20 cellular contexts compared by ENCODE assay signal in genomic region chr6:57822896-57823358, GRCh38.
DNase-seq lines count a peak whose midpoint lies in the region; ATAC-seq and TF ChIP-seq lines count a peak whose summit lies in the region.
"Had no signal": no experiment of that assay in that cellular context is flagged by ENCODE, and none has a peak within 500 bp of the region (broad histone marks: within the 10 kb centered on the region; RNA-seq: fewer than 3 reads in every experiment).

No MANE protein-coding gene starts in this region.

- peak; percentile 5 for DNase-seq in HPDE6-E6E7 (ENCODE audit: extremely low spot score)
- peak; percentile 28 for DNase-seq in astrocyte of the hippocampus (ENCODE audit: low read depth, low spot score)
- DNase-seq in fibroblast of the conjunctiva (ENCODE audit: low read depth), result peak; percentile 65
- DNase-seq in retinal pigment epithelial cell (ENCODE audit: low read depth), result no peak
- no peak for DNase-seq in left ventricle myocardium superior
- no peak for DNase-seq in progenitor cell of endocrine pancreas (ENCODE audit: low spot score, unreplicated experiment)
- DNase-seq in NCI-H82 treated with DMSO at 0.1 percent for 48 hours (lab: John Stamatoyannopoulos, UW; ENCODE audit: unreplicated experiment), result no peak
- no peak for DNase-seq in hypothalamus (lab: John Stamatoyannopoulos, UW)
- DNase-seq: activated CD8-positive, alpha-beta memory T cell treated with anti-CD3 and anti-CD28 coated beads for 24 hours; DMS53; midbrain; NCI-H1048; NCI-H2107; NCI-H82; sigmoid colon; trophoblast cell had no signal

- H3K4me1 Mint-ChIP-seq in progenitor cell of endocrine pancreas (ENCODE audit: low read depth), result no peaks in the 10 kb centered on the region

- peak overlapping the region; percentile 27 for H3K4me3 ChIP-seq in retinal pigment epithelial cell (ENCODE audit: low read length)
- H3K4me3 ChIP-seq: BLaER1 treated with 17β-estradiol and CSF1 and Interleukin-3, amounts not matched to agents 10 nM and 100 nM; sigmoid colon had no signal

- TF ChIP-seq CTCF in retinal pigment epithelial cell (conservative IDR thresholded peaks at IDR 0.05; ENCODE audit: low read depth, low read length) (no peak), progenitor cell of endocrine pancreas (IDR thresholded peaks at IDR 0.05; ENCODE audit: unreplicated experiment) (no peak)

- H3K36me3 Mint-ChIP-seq in progenitor cell of endocrine pancreas (ENCODE audit: insufficient read depth), result no peaks in the 10 kb centered on the region

- intact Hi-C loops in left ventricle myocardium superior (cut with micrococcal nuclease), result no loop called here

- peaks cover 48% of the 10 kb centered on the region for H3K27me3 Mint-ChIP-seq in progenitor cell of endocrine pancreas

- H3K27ac Mint-ChIP-seq in progenitor cell of endocrine pancreas, result no peak overlapping the region
- H3K27ac Mint-ChIP-seq: activated T-helper 2 cell treated with anti-CD3 and anti-CD28 coated beads, Interferon-gamma antibody, Interleukin-2, Interleukin-4, amounts not matched to agents 10 μg/mL and 5 μg/mL and 100 μg/mL, durations not matched to agents 14 hours and 24 hours and 36 hours had no signal

- H3K9me3 Mint-ChIP-seq in progenitor cell of endocrine pancreas (ENCODE audit: low read depth), result peaks cover 8% of the 10 kb centered on the region

- no peak overlapping the region for H3K4me3 Mint-ChIP-seq in progenitor cell of endocrine pancreas (ENCODE audit: low read depth)

- ATAC-seq in left ventricle myocardium superior, result no peak
- ATAC-seq: esophagus mucosa, HepG2 had no signal

Comparison
In these comparisons a context has a peak if more than half of its experiments do, and no peak if none do; other contexts are left out.
1. DNase-seq: peak in HPDE6-E6E7 (single experiment), astrocyte of the hippocampus (single experiment) and fibroblast of the conjunctiva (single experiment); none in retinal pigment epithelial cell (single experiment), left ventricle myocardium superior (single experiment), progenitor cell of endocrine pancreas (single experiment), NCI-H82 treated with DMSO at 0.1 percent for 48 hours (single experiment) and hypothalamus (0 of 51).